Comparison of ENCODE assay signal across 1 cellular context in genomic region chr7:148242271-148242801, GRCh38.
TF ChIP-seq lines count a peak whose summit lies in the region.

No MANE protein-coding gene starts in this region.

TF ChIP-seq in Ishikawa, 13 proteins besides CTCF, POLR2A, EP300 and RAD21 (continued from another document):
- TF ChIP-seq, protein P1, sequence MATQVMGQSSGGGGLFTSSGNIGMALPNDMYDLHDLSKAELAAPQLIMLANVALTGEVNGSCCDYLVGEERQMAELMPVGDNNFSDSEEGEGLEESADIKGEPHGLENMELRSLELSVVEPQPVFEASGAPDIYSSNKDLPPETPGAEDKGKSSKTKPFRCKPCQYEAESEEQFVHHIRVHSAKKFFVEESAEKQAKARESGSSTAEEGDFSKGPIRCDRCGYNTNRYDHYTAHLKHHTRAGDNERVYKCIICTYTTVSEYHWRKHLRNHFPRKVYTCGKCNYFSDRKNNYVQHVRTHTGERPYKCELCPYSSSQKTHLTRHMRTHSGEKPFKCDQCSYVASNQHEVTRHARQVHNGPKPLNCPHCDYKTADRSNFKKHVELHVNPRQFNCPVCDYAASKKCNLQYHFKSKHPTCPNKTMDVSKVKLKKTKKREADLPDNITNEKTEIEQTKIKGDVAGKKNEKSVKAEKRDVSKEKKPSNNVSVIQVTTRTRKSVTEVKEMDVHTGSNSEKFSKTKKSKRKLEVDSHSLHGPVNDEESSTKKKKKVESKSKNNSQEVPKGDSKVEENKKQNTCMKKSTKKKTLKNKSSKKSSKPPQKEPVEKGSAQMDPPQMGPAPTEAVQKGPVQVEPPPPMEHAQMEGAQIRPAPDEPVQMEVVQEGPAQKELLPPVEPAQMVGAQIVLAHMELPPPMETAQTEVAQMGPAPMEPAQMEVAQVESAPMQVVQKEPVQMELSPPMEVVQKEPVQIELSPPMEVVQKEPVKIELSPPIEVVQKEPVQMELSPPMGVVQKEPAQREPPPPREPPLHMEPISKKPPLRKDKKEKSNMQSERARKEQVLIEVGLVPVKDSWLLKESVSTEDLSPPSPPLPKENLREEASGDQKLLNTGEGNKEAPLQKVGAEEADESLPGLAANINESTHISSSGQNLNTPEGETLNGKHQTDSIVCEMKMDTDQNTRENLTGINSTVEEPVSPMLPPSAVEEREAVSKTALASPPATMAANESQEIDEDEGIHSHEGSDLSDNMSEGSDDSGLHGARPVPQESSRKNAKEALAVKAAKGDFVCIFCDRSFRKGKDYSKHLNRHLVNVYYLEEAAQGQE (IDR thresholded peaks at IDR 0.05; ENCODE audit: low read depth) = no peak
- no peak for TF ChIP-seq TCF12 (IDR thresholded peaks at IDR 0.05; ENCODE audit: low read depth)
- TF ChIP-seq EGR1 (IDR thresholded peaks at IDR 0.05) = no peak
- TF ChIP-seq TEAD4 (IDR thresholded peaks at IDR 0.05) = no peak
- TF ChIP-seq YY1 (IDR thresholded peaks at IDR 0.05; ENCODE audit: low read depth) = no peak
TF ChIP-seq in Ishikawa: peak in this region for 1.
